Comparison of ENCODE assay signal across 8 cellular contexts in the genomic region with DNA sequence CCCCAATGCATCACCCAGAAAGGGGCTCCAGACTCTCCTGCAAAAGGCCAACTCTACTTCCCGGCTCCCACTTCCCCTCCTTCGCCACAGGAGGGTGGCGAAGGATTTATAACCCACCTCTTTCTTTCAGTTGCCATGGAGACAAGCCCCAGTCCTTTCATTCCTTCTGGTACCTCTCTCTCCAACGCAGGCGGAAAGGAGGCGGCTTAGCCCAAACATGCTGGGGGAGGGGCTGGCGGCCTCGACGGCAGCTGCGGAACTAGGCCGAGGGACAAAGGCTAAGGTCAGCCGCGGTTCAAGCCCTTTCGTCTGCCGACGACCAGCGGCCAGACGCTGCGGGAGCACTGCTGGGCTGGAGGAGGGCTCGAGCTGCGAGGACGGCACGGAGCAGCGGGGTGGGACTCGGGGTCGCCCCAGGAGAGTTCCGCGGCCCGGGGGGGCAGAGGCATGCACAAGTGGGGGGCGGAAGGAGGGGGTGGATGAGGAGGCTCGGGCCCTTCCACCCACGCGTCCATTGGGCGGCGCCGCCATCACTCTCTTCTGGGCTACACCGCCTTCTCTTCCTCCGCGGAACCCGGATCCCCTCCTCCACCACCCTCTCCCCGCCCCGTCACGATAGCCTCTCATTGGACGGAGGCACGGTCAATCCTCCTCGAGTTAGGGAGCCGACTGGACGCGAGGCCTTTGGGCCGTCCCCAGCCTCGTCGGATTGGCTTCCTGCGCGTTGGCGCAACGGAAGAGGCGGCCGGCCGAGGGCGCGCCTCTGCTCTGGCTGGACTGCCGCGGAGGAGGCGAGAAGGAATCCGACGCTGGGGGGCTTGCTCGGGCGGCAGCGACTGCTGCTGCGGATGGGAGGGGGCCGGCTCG. TPM values are rescaled to one million over a fixed set of nuclear protein-coding genes. Genes with fewer than 3 reads are reported as not detected.
DNase-seq lines count a peak whose midpoint lies in the region; ATAC-seq, FAIRE-seq and TF ChIP-seq lines count a peak whose summit lies in the region.

A gene (plus strand): TSS at position 766 of the 867 bp plus-strand sequence.

- H3K9me3 Mint-ChIP-seq in activated CD4-positive, alpha-beta T cell treated with anti-CD3 and anti-CD28 coated beads for 36 hours (ENCODE audit: low read depth): no peaks in the 10 kb centered on the region

- peak; percentile 94 for FAIRE-seq in GM19239 (lab: Jason Lieb, UNC)

- DNase-seq in GM19239 (ENCODE audit: insufficient read length, low spot score): peak; percentile 94
- peak; percentile 99 for DNase-seq in NCI-H524 (lab: John Stamatoyannopoulos, UW)
- peak; percentile 98 for DNase-seq in activated CD4-positive, alpha-beta T cell treated with anti-CD3 and anti-CD28 coated beads for 36 hours
- peak; percentile 100 for DNase-seq in choroid plexus epithelial cell (ENCODE audit: low read depth)
- DNase-seq in kidney epithelial cell (ENCODE audit: low read depth): peak; percentile 87
- peak; percentile 95 to 98 for DNase-seq in stimulated activated CD4-positive, alpha-beta T cell treated with anti-CD3 and anti-CD28 coated beads, Interleukin-15, amount 100 ng/mL, for 48 hours (ENCODE audit: low read depth in 2 of 2)

- TF ChIP-seq CTCF in choroid plexus epithelial cell (conservative IDR thresholded peaks at IDR 0.05; ENCODE audit: low read depth, low read length): peak; percentile 63
- peak; percentile 57 for TF ChIP-seq CTCF in kidney epithelial cell (IDR thresholded peaks at IDR 0.05; ENCODE audit: insufficient read depth, low read length, poor library complexity, severe bottlenecking)

- ATAC-seq in HG03457 (IDR thresholded peaks at IDR 0.05; ENCODE audit: unreplicated experiment): peak; percentile 85
- peak; percentile 99 for ATAC-seq in activated CD4-positive, alpha-beta T cell treated with anti-CD3 and anti-CD28 coated beads for 36 hours

- H4K20me1 ChIP-seq in BLaER1: peaks cover 42% of the 10 kb centered on the region

- H3K36me3 ChIP-seq in BLaER1: peaks cover 43% of the 10 kb centered on the region
- no peaks in the 10 kb centered on the region for H3K36me3 ChIP-seq in kidney epithelial cell (ENCODE audit: control insufficient read depth, insufficient read depth, low read length)

- intact Hi-C loops in activated CD4-positive, alpha-beta T cell treated with anti-CD3 and anti-CD28 coated beads for 36 hours (cut with DNase I, micrococcal nuclease): loop anchor here (1.0 to 5.0 kb wide), 11 partner anchors 18 to 196 kb away; a partner anchor contains a TSS

- peaks cover 46% of the 10 kb centered on the region for H3K4me1 Mint-ChIP-seq in activated CD4-positive, alpha-beta T cell treated with anti-CD3 and anti-CD28 coated beads for 36 hours

- POLR2A ChIA-PET in activated CD4-positive, alpha-beta T cell treated with anti-CD3 and anti-CD28 coated beads for 36 hours (lab: Charles Lee): no interaction called here

- peak within 1 kb of the TSS; percentile 92 for H3K27ac ChIP-seq in BLaER1

- H3K9ac ChIP-seq in BLaER1: peak within 1 kb of the TSS; percentile 94

- H3K27ac Mint-ChIP-seq in activated CD4-positive, alpha-beta T cell treated with anti-CD3 and anti-CD28 coated beads for 36 hours: peak within 1 kb of the TSS; percentile 93

- H3K36me3 Mint-ChIP-seq in activated CD4-positive, alpha-beta T cell treated with anti-CD3 and anti-CD28 coated beads for 36 hours (ENCODE audit: low read depth): peaks cover 48% of the 10 kb centered on the region

- peak within 1 kb of the TSS; percentile 95 for H3K4me3 Mint-ChIP-seq in activated CD4-positive, alpha-beta T cell treated with anti-CD3 and anti-CD28 coated beads for 36 hours

- H3K4me3 ChIP-seq in BLaER1 (peak within 1 kb of the TSS; percentile 83), choroid plexus epithelial cell (ENCODE audit: low read depth, low read length) (peak within 1 kb of the TSS; percentile 68), kidney epithelial cell (ENCODE audit: low read depth, low read length) (peak within 1 kb of the TSS; percentile 98)

- H3K27me3 ChIP-seq in BLaER1: no peaks in the 10 kb centered on the region
- no peaks in the 10 kb centered on the region for H3K27me3 ChIP-seq in kidney epithelial cell (ENCODE audit: control insufficient read depth, insufficient read depth, low read length)

- CTCF ChIA-PET in activated CD4-positive, alpha-beta T cell treated with anti-CD3 and anti-CD28 coated beads for 36 hours (lab: Charles Lee): no interaction called here

- H3K4me2 ChIP-seq in BLaER1: peak within 1 kb of the TSS; percentile 92

- no peaks in the 10 kb centered on the region for H3K9me3 ChIP-seq in BLaER1

- peaks cover 47% of the 10 kb centered on the region for H3K4me1 ChIP-seq in BLaER1

- H3K27me3 Mint-ChIP-seq in activated CD4-positive, alpha-beta T cell treated with anti-CD3 and anti-CD28 coated beads for 36 hours: no peaks in the 10 kb centered on the region

RNA-seq across cellular contexts. Expression of the gene that starts here (rescaled TPM):
- total RNA-seq in activated CD4-positive, alpha-beta T cell treated with anti-CD3 and anti-CD28 coated beads for 36 hours: 10 to 100 TPM; 37.2 to 50.2 TPM
- total RNA-seq in kidney epithelial cell: 29.9 and 40.8 TPM in 2 replicates

Comparison
In these comparisons a context has a peak if more than half of its experiments do, and no peak if none do; other contexts are left out.
1. Peak in every context shown above with its lines: DNase-seq, ATAC-seq, H3K4me3 ChIP-seq and H3K27ac ChIP-seq.